Comparison of ENCODE assay signal across 8 cellular contexts in the genomic region with DNA sequence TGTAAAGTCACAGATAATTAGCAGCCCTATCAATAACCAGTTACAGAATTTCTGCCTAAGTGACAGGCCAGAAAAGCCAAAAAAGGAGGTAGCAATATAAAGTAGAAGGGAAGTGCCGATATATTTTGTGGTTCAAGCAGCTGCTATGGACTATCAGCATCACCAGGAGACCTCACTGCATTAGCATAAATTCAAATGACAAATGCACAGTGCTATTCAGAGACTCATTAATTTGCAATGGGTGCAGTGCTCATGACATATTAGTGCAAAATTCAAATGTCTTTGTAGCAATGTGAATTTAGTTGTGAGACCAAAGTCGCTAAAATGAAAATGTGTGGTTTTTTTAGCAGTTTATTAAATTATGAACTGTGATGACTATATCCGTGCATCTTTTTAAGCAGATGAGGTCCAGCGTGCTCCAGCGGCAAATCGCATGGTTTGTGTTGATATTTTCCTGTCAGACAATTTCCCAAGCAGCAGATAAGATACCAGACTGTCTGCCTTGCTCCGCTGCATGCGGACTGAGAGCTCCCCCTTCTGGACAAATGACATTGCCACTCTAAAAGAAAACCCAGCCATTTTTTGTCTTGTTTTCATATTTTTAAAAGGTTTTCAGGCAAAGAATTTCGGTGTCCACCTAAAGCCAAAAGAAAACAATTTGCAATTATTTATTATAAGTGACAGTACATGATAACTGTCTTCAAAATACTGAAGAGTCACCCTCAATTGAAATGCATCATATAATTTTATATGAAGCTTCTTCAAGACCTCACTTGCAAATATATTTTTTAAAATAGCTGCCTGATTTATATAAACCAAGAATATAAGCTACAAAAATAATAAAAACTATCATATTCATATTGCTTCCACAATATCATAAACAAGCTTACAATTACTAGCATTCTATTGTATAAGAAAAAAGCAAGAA.
DNase-seq lines count a peak whose midpoint lies in the region; ATAC-seq and TF ChIP-seq lines count a peak whose summit lies in the region.

No MANE protein-coding gene starts in this region.

- H2AFZ ChIP-seq in fibroblast of lung (ENCODE audit: low read length), result no peak overlapping the region
- H2AFZ ChIP-seq in neural cell (ENCODE audit: low read depth, low read length), result peak overlapping the region; percentile 31

- 12 to 16% methylated on average over 9 of the region's 9 CpGs for WGBS in testis, 2 donors

- TF ChIP-seq CTCF in fibroblast of lung (conservative IDR thresholded peaks at IDR 0.05 in 1 of 2, IDR thresholded peaks at IDR 0.05 in 1 of 2; ENCODE audit: low read depth in 1 of 2, low read length in 2 of 2) (peak; percentile 97 to 99), neural cell (IDR thresholded peaks at IDR 0.05; ENCODE audit: poor library complexity, severe bottlenecking) (peak; percentile 95), testis (IDR thresholded peaks at IDR 0.05) (peak; percentile 61 to 94 (median 67))

- H3K4me2 ChIP-seq in fibroblast of lung (ENCODE audit: extremely low read depth, insufficient read depth, low read length) (no peak overlapping the region), neural cell (ENCODE audit: low read length) (peak overlapping the region; percentile 53)

- H4K20me1 ChIP-seq in fibroblast of lung (ENCODE audit: control insufficient read depth, extremely low read depth, insufficient read depth, low read length) (no peaks in the 10 kb centered on the region), neural cell (ENCODE audit: insufficient read depth) (no peaks in the 10 kb centered on the region)

- H3K9me2 ChIP-seq in neural cell (ENCODE audit: insufficient read depth, low read length), result no peaks in the 10 kb centered on the region

- no peak for TF ChIP-seq EP300 in neural cell (conservative IDR thresholded peaks at IDR 0.05; ENCODE audit: poor library complexity, severe bottlenecking)

- H3K4me3 ChIP-seq in fibroblast of lung (replicated peaks in 1 of 4; ENCODE audit: control extremely low read depth in 1 of 4, insufficient read depth in 1 of 4, low read depth in 3 of 4, low read length in 4 of 4) (no peak overlapping the region), neural cell (ENCODE audit: low read length) (peak overlapping the region; percentile 49), testis (no peak overlapping the region)

- H3K36me3 ChIP-seq in fibroblast of lung (ENCODE audit: control insufficient read depth, insufficient read depth, low read length) (no peaks in the 10 kb centered on the region), neural cell (ENCODE audit: insufficient read depth, low read length) (no peaks in the 10 kb centered on the region), testis (ENCODE audit: low read depth, missing control alignments) (no peaks in the 10 kb centered on the region)

- no peak overlapping the region for H3K9ac ChIP-seq in fibroblast of lung (ENCODE audit: insufficient read depth, low read length)
- no peak overlapping the region for H3K9ac ChIP-seq in neural cell (ENCODE audit: low read length)

- no peaks in the 10 kb centered on the region for H3F3A ChIP-seq in neural cell (ENCODE audit: insufficient read depth, low read length, poor library complexity, severe bottlenecking)

- H3K4me1 ChIP-seq in fibroblast of lung (ENCODE audit: control insufficient read depth, extremely low read depth, insufficient read depth, low read length), result no peaks in the 10 kb centered on the region
- no peaks in the 10 kb centered on the region for H3K4me1 ChIP-seq in testis

- H3K9me3 ChIP-seq in fibroblast of lung (ENCODE audit: control insufficient read depth, insufficient read depth, low read depth, low read length) (no peaks in the 10 kb centered on the region), neural cell (ENCODE audit: low read length) (no peaks in the 10 kb centered on the region), testis (no peaks in the 10 kb centered on the region)

- no peaks in the 10 kb centered on the region for H3K79me2 ChIP-seq in fibroblast of lung (ENCODE audit: control insufficient read depth, insufficient read depth, low read length)
- H3K79me2 ChIP-seq in neural cell (replicated peaks; ENCODE audit: insufficient read depth, low read length), result no peaks in the 10 kb centered on the region

- ATAC-seq in GM18867 (IDR thresholded peaks at IDR 0.05; ENCODE audit: unreplicated experiment) (peak; percentile 75), HG03460 (IDR thresholded peaks at IDR 0.05; ENCODE audit: unreplicated experiment) (peak; percentile 74)

- peak; percentile 99 for TF ChIP-seq RAD21 in neural cell (conservative IDR thresholded peaks at IDR 0.05)

- H3K27me3 ChIP-seq in fibroblast of lung (ENCODE audit: control insufficient read depth, insufficient read depth, low read length) (no peaks in the 10 kb centered on the region), neural cell (ENCODE audit: insufficient read depth, low read depth, low read length) (no peaks in the 10 kb centered on the region), testis (no peaks in the 10 kb centered on the region)

- DNase-seq in AG20443 (ENCODE audit: low spot score) (peak; percentile 71), NCI-H82 treated with DMSO at 0.1 percent for 48 hours (lab: John Stamatoyannopoulos, UW; ENCODE audit: unreplicated experiment) (peak; percentile 23), fibroblast of lung (ENCODE audit: low read depth in 2 of 2) (peak; percentile 66 to 74), testis (peak; percentile 74)
- DNase-seq in activated CD8-positive, alpha-beta memory T cell treated with anti-CD3 and anti-CD28 coated beads, Interleukin-2, amount 50 U/mL, for 48 hours, result peak; percentile 62

- intact Hi-C loops in testis (cut with DNase I; ENCODE audit: low total_unique reads), result loop anchor here (10.0 kb wide), 1 partner anchor 1540 kb away; no protein-coding TSS in a partner anchor

- TF ChIP-seq POLR2A in testis (IDR thresholded peaks at IDR 0.05), result no peak

- no peak overlapping the region for H3K27ac ChIP-seq in fibroblast of lung (ENCODE audit: insufficient read depth, low read length)
- H3K27ac ChIP-seq in neural cell (ENCODE audit: low read length), result peak overlapping the region; percentile 14
- no peak overlapping the region for H3K27ac ChIP-seq in testis

TF ChIP-seq in neural cell, 6 proteins besides CTCF, POLR2A, EP300 and RAD21:
- TF ChIP-seq SMC3 (conservative IDR thresholded peaks at IDR 0.05; ENCODE audit: poor library complexity) (peak; percentile 96), EZH2 (IDR thresholded peaks at IDR 0.05; ENCODE audit: borderline replicate concordance, insufficient read depth, low read length, poor library complexity, severe bottlenecking) (no peak), POLR2AphosphoS5 (IDR thresholded peaks at IDR 0.05) (peak; percentile 23), TAF1 (IDR thresholded peaks at IDR 0.05; ENCODE audit: low read depth) (no peak), REST (IDR thresholded peaks at IDR 0.05; ENCODE audit: borderline replicate concordance) (no peak), MXI1 (conservative IDR thresholded peaks at IDR 0.05; ENCODE audit: poor library complexity, severe bottlenecking) (peak; percentile 39)

Comparison
In these comparisons a context has a peak if more than half of its experiments do, and no peak if none do; other contexts are left out.
1. DNase-seq: peak in every context shown above with its lines; median percentile 74 in testis; 71 in AG20443; 70 in fibroblast of lung; 62 in activated CD8-positive, alpha-beta memory T cell treated with anti-CD3 and anti-CD28 coated beads, Interleukin-2, amount 50 U/mL, for 48 hours; 23 in NCI-H82 treated with DMSO at 0.1 percent for 48 hours.